9 cellular contexts compared by ENCODE assay signal in genomic region chr16:22077700-22078313, GRCh38. TPM values are rescaled to one million over a fixed set of nuclear protein-coding genes. Genes with fewer than 3 reads are reported as not detected.
A peak's percentile ranks its signal among the peaks of the same experiment; 100 is the strongest.
DNase-seq lines count a peak whose midpoint lies in the region; ATAC-seq and TF ChIP-seq lines count a peak whose summit lies in the region.
"Had no signal": no experiment of that assay in that cellular context is flagged by ENCODE, and none has a peak within 500 bp of the region (broad histone marks: within the 10 kb centered on the region; RNA-seq: fewer than 3 reads in every experiment).

No MANE protein-coding gene starts in this region.

- H3K79me2 ChIP-seq in MM.1S (ENCODE audit: low read length): 0 out of 2 replicates have a peak, but pooled peaks cover 1% of the 10 kb centered on the region
- H3K79me2 ChIP-seq in SU-DHL-6 (ENCODE audit: insufficient read depth, low read length): no peaks in the 10 kb centered on the region

- no peak overlapping the region for H3K27ac Mint-ChIP-seq in activated naive CD8-positive, alpha-beta T cell treated with anti-CD3 and anti-CD28 coated beads, Interleukin-2, amount 10 ng/mL, durations not matched to agents 7 days and 5 days
- H3K27ac Mint-ChIP-seq: dendritic cell treated with granulocyte-macrophage colony-stimulating factor and Interleukin-4, amounts not matched to agents 40 ng/mL and 50 ng/mL, for 4 days had no signal

- in situ Hi-C loops in gastrocnemius medialis (cut with MboI; ENCODE audit: low sequenced_read_pairs in 4 of 4): loop anchor here in 2 of 4 donors (5.0 to 10.0 kb wide), 2 partner anchors 73 to 76 kb away; partner anchors contain the start of genes PDZD9 (in 2 of the 2) and MOSMO (in 1 of the 2)

- H3K27me3 Mint-ChIP-seq in activated naive CD8-positive, alpha-beta T cell treated with anti-CD3 and anti-CD28 coated beads, Interleukin-2, amount 10 ng/mL, durations not matched to agents 7 days and 5 days: no peaks in the 10 kb centered on the region
- H3K27me3 Mint-ChIP-seq: dendritic cell treated with granulocyte-macrophage colony-stimulating factor and Interleukin-4, amounts not matched to agents 40 ng/mL and 50 ng/mL, for 4 days had no signal

- no peaks in the 10 kb centered on the region for H3K9me3 Mint-ChIP-seq in activated naive CD8-positive, alpha-beta T cell treated with anti-CD3 and anti-CD28 coated beads, Interleukin-2, amount 10 ng/mL, durations not matched to agents 7 days and 5 days
- H3K9me3 Mint-ChIP-seq: dendritic cell treated with granulocyte-macrophage colony-stimulating factor and Interleukin-4, amounts not matched to agents 40 ng/mL and 50 ng/mL, for 4 days had no signal

- TF ChIP-seq CTCF in MM.1S (IDR thresholded peaks at IDR 0.05; ENCODE audit: low read length) (peak; percentile 82), SU-DHL-6 (IDR thresholded peaks at IDR 0.05; ENCODE audit: insufficient read depth, low read length, poor library complexity, severe bottlenecking) (peak; percentile 86), left ventricle myocardium inferior (IDR thresholded peaks at IDR 0.05; ENCODE audit: borderline replicate concordance) (peak; percentile 90), gastrocnemius medialis (IDR thresholded peaks at IDR 0.05 in 4 of 5, conservative IDR thresholded peaks at IDR 0.05 in 1 of 5) (peak; percentile 49 to 79 (median 71))

- H3K27ac ChIP-seq in MM.1S (ENCODE audit: low read length) (no peak overlapping the region), SU-DHL-6 (ENCODE audit: low read depth, low read length) (no peak overlapping the region), left ventricle myocardium inferior (replicated peaks) (no peak overlapping the region), gastrocnemius medialis (no peak overlapping the region)

- no peak overlapping the region for H3K4me3 ChIP-seq in MM.1S (ENCODE audit: low read length)
- no peak overlapping the region for H3K4me3 ChIP-seq in SU-DHL-6 (ENCODE audit: insufficient read depth, low read length, poor library complexity, severe bottlenecking)
- H3K4me3 ChIP-seq in left ventricle myocardium inferior: no peak overlapping the region
- no peak overlapping the region for H3K4me3 ChIP-seq in gastrocnemius medialis

- ATAC-seq in activated naive CD8-positive, alpha-beta T cell treated with anti-CD3 and anti-CD28 coated beads, Interleukin-2, amount 10 ng/mL, durations not matched to agents 7 days and 5 days (ENCODE audit: low read depth): peak; percentile 82
- ATAC-seq in gastrocnemius medialis (peak in 1 of 2 donors; percentile 51), HG02642 (IDR thresholded peaks at IDR 0.05; ENCODE audit: poor library complexity, unreplicated experiment) (no peak)

- H3K9me3 ChIP-seq in MM.1S (replicated peaks; ENCODE audit: insufficient read depth, low read length): no peaks in the 10 kb centered on the region
- H3K9me3 ChIP-seq in SU-DHL-6 (ENCODE audit: insufficient read depth, low read length): no peaks in the 10 kb centered on the region
- H3K9me3 ChIP-seq in left ventricle myocardium inferior (replicated peaks): no peaks in the 10 kb centered on the region
- H3K9me3 ChIP-seq in gastrocnemius medialis: no peaks in the 10 kb centered on the region

- no peak overlapping the region for H3K4me2 ChIP-seq in MM.1S (ENCODE audit: low read depth, low read length)
- H3K4me2 ChIP-seq in SU-DHL-6 (ENCODE audit: low read depth, low read length, poor library complexity, severe bottlenecking): no peak overlapping the region

- H3K36me3 ChIP-seq in MM.1S (replicated peaks; ENCODE audit: insufficient read depth, low read length) (no peaks in the 10 kb centered on the region), SU-DHL-6 (ENCODE audit: low read length) (no peaks in the 10 kb centered on the region), left ventricle myocardium inferior (no peaks in the 10 kb centered on the region), gastrocnemius medialis (peaks cover 0 to 5% of the 10 kb centered on the region in 2 donors)

- intact Hi-C loops in left ventricle myocardium inferior (cut with micrococcal nuclease) (loop anchor here (5.0 kb wide), 1 partner anchor 76 kb away; the partner anchor contains the start of gene PDZD9), gastrocnemius medialis (cut with DNase I; ENCODE audit: low total_unique reads) (loop anchor here (1.0 to 5.0 kb wide), 2 partner anchors 76 to 126 kb away; partner anchors contain the start of gene UQCRC2)

- H3K4me1 ChIP-seq in MM.1S (ENCODE audit: low read length) (no peaks in the 10 kb centered on the region), left ventricle myocardium inferior (peaks cover 16% of the 10 kb centered on the region), gastrocnemius medialis (no peaks in the 10 kb centered on the region)

- no peaks in the 10 kb centered on the region for H3K36me3 Mint-ChIP-seq in activated naive CD8-positive, alpha-beta T cell treated with anti-CD3 and anti-CD28 coated beads, Interleukin-2, amount 10 ng/mL, durations not matched to agents 7 days and 5 days

- DNase-seq in ELF-1 (ENCODE audit: low read depth, low spot score): peak; percentile 73
- DNase-seq in MM.1S: peak; percentile 53
- peak; percentile 60 for DNase-seq in activated naive CD8-positive, alpha-beta T cell treated with anti-CD3 and anti-CD28 coated beads, Interleukin-2, amount 10 ng/mL, durations not matched to agents 7 days and 5 days
- peak; percentile 41 for DNase-seq in left ventricle myocardium inferior
- DNase-seq in gastrocnemius medialis: peak in 1 of 2 donors; percentile 22
- no peak for DNase-seq in kidney glomerular epithelial cell (lab: John Stamatoyannopoulos, UW)

- no peaks in the 10 kb centered on the region for H3K4me1 Mint-ChIP-seq in activated naive CD8-positive, alpha-beta T cell treated with anti-CD3 and anti-CD28 coated beads, Interleukin-2, amount 10 ng/mL, durations not matched to agents 7 days and 5 days

- H3K27me3 ChIP-seq in MM.1S (replicated peaks; ENCODE audit: insufficient read depth, low read length): no peaks in the 10 kb centered on the region
- no peaks in the 10 kb centered on the region for H3K27me3 ChIP-seq in SU-DHL-6 (ENCODE audit: low read length)
- H3K27me3 ChIP-seq in left ventricle myocardium inferior (ENCODE audit: low read depth): no peaks in the 10 kb centered on the region
- no peaks in the 10 kb centered on the region for H3K27me3 ChIP-seq in gastrocnemius medialis

- H3F3A ChIP-seq in MM.1S (ENCODE audit: insufficient read depth, low read length) (no peaks in the 10 kb centered on the region), SU-DHL-6 (ENCODE audit: insufficient read depth) (no peaks in the 10 kb centered on the region)

- H3K9me2 ChIP-seq in MM.1S (replicated peaks; ENCODE audit: insufficient read depth, low read length) (no peaks in the 10 kb centered on the region), SU-DHL-6 (replicated peaks; ENCODE audit: insufficient read depth, low read length) (no peaks in the 10 kb centered on the region)

- POLR2A ChIA-PET in activated naive CD8-positive, alpha-beta T cell treated with anti-CD3 and anti-CD28 coated beads, Interleukin-2, amount 10 ng/mL, durations not matched to agents 7 days and 5 days (lab: Charles Lee): interaction anchor here (0.6 to 1.6 kb wide), 4 partner anchors 64 to 88 kb away, joined by 3 to 7 read pairs (median 5); partner anchors contain the start of gene MOSMO

- H3K4me3 Mint-ChIP-seq in activated naive CD8-positive, alpha-beta T cell treated with anti-CD3 and anti-CD28 coated beads, Interleukin-2, amount 10 ng/mL, durations not matched to agents 7 days and 5 days: no peak overlapping the region
- H3K4me3 Mint-ChIP-seq: dendritic cell treated with granulocyte-macrophage colony-stimulating factor and Interleukin-4, amounts not matched to agents 40 ng/mL and 50 ng/mL, for 4 days had no signal

- H2AFZ ChIP-seq in MM.1S (ENCODE audit: low read length): no peak overlapping the region
- peak overlapping the region; percentile 44 for H2AFZ ChIP-seq in SU-DHL-6 (ENCODE audit: low read depth, low read length, severe bottlenecking)

- H3K9ac ChIP-seq in MM.1S (ENCODE audit: low read length) (no peak overlapping the region), SU-DHL-6 (ENCODE audit: low read length) (no peak overlapping the region)

- no peak for TF ChIP-seq POLR2A in gastrocnemius medialis (IDR thresholded peaks at IDR 0.05)

- H4K20me1 ChIP-seq in MM.1S (ENCODE audit: insufficient read depth, low read length) (no peaks in the 10 kb centered on the region), SU-DHL-6 (ENCODE audit: low read depth, low read length) (no peaks in the 10 kb centered on the region)

RNA-seq across cellular contexts. Expression of gene VWA3A, which starts 14.5 kb away (rescaled TPM):
- under 1 TPM; 0.42 to 0.51 TPM for total RNA-seq in activated naive CD8-positive, alpha-beta T cell treated with anti-CD3 and anti-CD28 coated beads, Interleukin-2, amount 10 ng/mL, durations not matched to agents 7 days and 5 days
- total RNA-seq in left ventricle myocardium inferior (0.25 TPM), gastrocnemius medialis (not detected)
